In the genomic region with DNA sequence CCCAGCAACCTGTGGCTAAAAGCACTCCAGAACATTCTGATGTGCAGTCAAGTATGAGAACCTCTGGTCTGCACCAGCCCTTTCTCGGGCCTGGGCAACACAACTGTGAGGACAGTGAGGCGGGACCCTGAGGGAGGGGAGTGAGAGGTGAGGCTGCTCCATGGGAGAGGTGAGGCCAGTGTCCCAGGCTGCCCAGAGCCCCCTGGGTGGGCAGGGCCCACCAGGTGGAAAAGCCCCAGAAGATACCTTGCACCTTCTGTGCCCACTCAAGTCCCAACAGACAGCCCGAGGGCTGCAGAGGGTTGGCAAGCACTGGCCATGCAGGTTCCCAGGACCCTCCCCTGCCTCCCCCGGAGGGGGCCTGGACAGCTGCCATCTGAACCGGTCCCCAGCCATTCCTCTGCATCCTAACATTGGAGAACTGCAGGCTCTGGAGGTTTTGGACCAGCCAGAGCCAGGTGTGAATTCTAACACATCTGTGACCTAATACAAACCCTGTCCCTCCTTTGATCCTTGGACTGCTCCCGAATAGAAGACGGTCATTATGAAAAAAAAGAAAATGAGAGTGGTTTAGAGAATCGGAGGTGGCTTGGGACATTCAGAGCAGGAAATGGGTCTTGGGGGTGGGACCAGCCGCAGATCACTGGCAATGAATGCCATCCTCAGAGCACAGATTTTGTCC, we compare ENCODE assay signal across 9 cellular contexts. TPM values are rescaled to one million over a fixed set of nuclear protein-coding genes. Genes with fewer than 3 reads are reported as not detected.
DNase-seq lines count a peak whose midpoint lies in the region; ATAC-seq and TF ChIP-seq lines count a peak whose summit lies in the region.
"Had no signal": no experiment of that assay in that cellular context is flagged by ENCODE, and none has a peak within 500 bp of the region (broad histone marks: within the 10 kb centered on the region; RNA-seq: fewer than 3 reads in every experiment).

No MANE protein-coding gene starts in this region.

- no peak for ATAC-seq in left lung

- H3K27ac ChIP-seq in SJCRH30, result peak overlapping the region; percentile 28; the same call in 1 of the 2 replicates
- peak overlapping the region; percentile 67 to 75 for H3K27ac ChIP-seq in left lung
- peak overlapping the region; percentile 20 for H3K27ac ChIP-seq in subcutaneous abdominal adipose tissue (ENCODE audit: low read depth, low read length)

- TF ChIP-seq CTCF in left lung (IDR thresholded peaks at IDR 0.05), result no peak

- H3K27me3 ChIP-seq in H7 (ENCODE audit: control insufficient read depth, insufficient read depth, low read length) (peaks cover 8% of the 10 kb centered on the region), SJCRH30 (no peaks in the 10 kb centered on the region), left lung (no peaks in the 10 kb centered on the region), subcutaneous abdominal adipose tissue (ENCODE audit: control insufficient read depth in 5 of 5, insufficient read depth in 4 of 5, low read length in 5 of 5) (peaks cover 0 to 8% (median 3%) of the 10 kb centered on the region in 5 donors)

- H3K9ac ChIP-seq in subcutaneous abdominal adipose tissue (ENCODE audit: low read length in 5 of 5), result peak overlapping the region in 1 of 5 donors; percentile 49

- H3K4me3 ChIP-seq in H7 (ENCODE audit: insufficient read depth, low read depth, low read length) (no peak overlapping the region), SJCRH30 (no peak overlapping the region), left lung (no peak overlapping the region), subcutaneous abdominal adipose tissue (ENCODE audit: low read depth in 1 of 5, low read length in 5 of 5) (no peak overlapping the region)
- H3K4me3 ChIP-seq: smooth muscle cell had no signal

- H3K4me1 ChIP-seq in SJCRH30, result peaks cover 20% of the 10 kb centered on the region
- peaks cover 21 to 51% of the 10 kb centered on the region in 2 donors for H3K4me1 ChIP-seq in left lung
- H3K4me1 ChIP-seq in subcutaneous abdominal adipose tissue (ENCODE audit: control insufficient read depth in 5 of 5, insufficient read depth in 5 of 5, low read length in 5 of 5), result peaks cover 4 to 48% (median 45%) of the 10 kb centered on the region in 5 donors

- DNase-seq in H7 (peak; percentile 27), SJCRH30 (no peak), left lung (no peak), DMS 273 treated with DMSO at 0.1 percent for 48 hours (lab: John Stamatoyannopoulos, UW) (no peak), DMS79 treated with DMSO at 0.1 percent for 48 hours (lab: John Stamatoyannopoulos, UW) (no peak), NCI-H2171 treated with DMSO at 0.1 percent for 48 hours (lab: John Stamatoyannopoulos, UW) (no peak)
- DNase-seq in stimulated activated CD4-positive, alpha-beta T cell treated with anti-CD3 and anti-CD28 coated beads, Interleukin-1b, Interleukin-23, amount 100 ng/mL, for 48 hours, result no peak

- H3K9me3 ChIP-seq in SJCRH30 (replicated peaks) (no peaks in the 10 kb centered on the region), left lung (no peaks in the 10 kb centered on the region), subcutaneous abdominal adipose tissue (ENCODE audit: control insufficient read depth in 5 of 5, low read length in 5 of 5) (no peaks in the 10 kb centered on the region)

- intact Hi-C loops in left lung (cut with DNase I), result loop anchor here (10.0 kb wide), 2 partner anchors 61 to 231 kb away; partner anchors contain the start of gene DUSP1 (in 1 of the 2)

- H3K36me3 ChIP-seq in H7 (replicated peaks; ENCODE audit: control insufficient read depth, insufficient read depth, low read length) (no peaks in the 10 kb centered on the region), SJCRH30 (no peaks in the 10 kb centered on the region), left lung (no peaks in the 10 kb centered on the region), subcutaneous abdominal adipose tissue (ENCODE audit: control insufficient read depth in 5 of 5, insufficient read depth in 5 of 5, low read length in 5 of 5) (no peaks in the 10 kb centered on the region)

RNA-seq across cellular contexts. Expression of gene DUSP1, which starts 57.0 kb away (rescaled TPM):
- 11.5 and 15.4 TPM in 2 replicates for total RNA-seq in H7 (2014; rRNA removed; shearing (Covaris generic))
- total RNA-seq in SJCRH30 (2014; rRNA removed; shearing (Covaris generic)), result 18.1 and 19.4 TPM in 2 replicates
- total RNA-seq in left lung, result 100 to 1,000 TPM; 203 to 239 TPM

Comparison
In these comparisons a context has a peak if more than half of its experiments do, and no peak if none do; other contexts are left out.
1. H3K27ac ChIP-seq: peak in every context shown above with its lines; median percentile 71 in left lung; 28 in SJCRH30; 20 in subcutaneous abdominal adipose tissue.
2. RNA of gene DUSP1, which starts 57.0 kb away (total RNA-seq): 203 to 239 TPM in left lung; 18.1 to 19.4 TPM in SJCRH30 and 11.5 to 15.4 TPM in H7; every median in the first group is over 10 times any median in the second.